Comparison of ENCODE assay signal across 30 cellular contexts in genomic region chrX:121836000-121836399, GRCh38.
"Had no signal": no experiment of that assay in that cellular context is flagged by ENCODE, and none has a peak within 500 bp of the region (broad histone marks: within the 10 kb centered on the region; RNA-seq: fewer than 3 reads in every experiment).

No MANE protein-coding gene starts in this region.

- H3K36me3 ChIP-seq: ascending aorta, esophagus muscularis mucosa, gastrocnemius medialis, heart left ventricle, WERI-Rb-1 had no signal

- ATAC-seq: activated CD4-positive, CD25-positive, alpha-beta regulatory T cell treated with anti-CD3 and anti-CD28 coated beads, Interleukin-2, amount 50 U/mL, for 24 hours; activated CD8-positive, alpha-beta memory T cell treated with anti-CD3 and anti-CD28 coated beads, Interleukin-2, amount 10 ng/mL, durations not matched to agents 7 days and 5 days; activated CD8-positive, alpha-beta T cell treated with anti-CD3 and anti-CD28 coated beads, Interleukin-2, amount 10 ng/mL, durations not matched to agents 7 days and 5 days; activated naive CD4-positive, alpha-beta T cell treated with anti-CD3 and anti-CD28 coated beads, Interleukin-2, amount 50 U/mL, for 72 hours; activated T-cell treated with anti-CD3 and anti-CD28 coated beads, Interleukin-2, amount 50 U/mL, for 72 hours; foreskin keratinocyte; gastrocnemius medialis; heart left ventricle; T-helper 17 cell had no signal

- H3K9me3 ChIP-seq: ascending aorta, gastrocnemius medialis had no signal

- H3K4me1 ChIP-seq: ascending aorta, esophagus muscularis mucosa, foreskin keratinocyte, gastrocnemius medialis, heart left ventricle had no signal

- DNase-seq: activated B cell treated with CpG ODN at 0.5 μM for 24 hours; activated CD4-positive, alpha-beta memory T cell treated with anti-CD3 and anti-CD28 coated beads for 36 hours; activated CD4-positive, alpha-beta T cell treated with anti-CD3 and anti-CD28 coated beads for 48 hours; activated CD8-positive, alpha-beta memory T cell treated with anti-CD3 and anti-CD28 coated beads, Interleukin-2, amount 10 ng/mL, durations not matched to agents 7 days and 5 days; activated CD8-positive, alpha-beta memory T cell treated with anti-CD3 and anti-CD28 coated beads, Interleukin-2, amount 50 U/mL, for 4 hours; activated CD8-positive, alpha-beta T cell treated with anti-CD3 and anti-CD28 coated beads, Interleukin-2, amount 10 ng/mL, durations not matched to agents 7 days and 5 days; activated gamma-delta T cell; activated naive CD4-positive, alpha-beta T cell; activated naive CD4-positive, alpha-beta T cell treated with anti-CD3 and anti-CD28 coated beads, Interleukin-2, amount 10 ng/mL, durations not matched to agents 7 days and 5 days; activated naive CD8-positive, alpha-beta T cell treated with anti-CD3 and anti-CD28 coated beads, Interleukin-2, amount 10 ng/mL, durations not matched to agents 7 days and 5 days; activated T-cell treated with anti-CD3 and anti-CD28 coated beads for 4 hours; activated T-cell treated with anti-CD3 and anti-CD28 coated beads, Interleukin-2, amount 50 U/mL, for 24 hours; activated T-cell treated with anti-CD3 and anti-CD28 coated beads, Interleukin-2, amount 50 U/mL, for 72 hours; dorsolateral prefrontal cortex; effector memory CD4-positive, alpha-beta T cell; endodermal cell; erythroblast; foreskin keratinocyte; gastrocnemius medialis; glutamatergic neuron; heart left ventricle; T-helper 1 cell; T-helper 17 cell; T1000; WERI-Rb-1 had no signal

- H3K27me3 ChIP-seq: ascending aorta, esophagus muscularis mucosa, foreskin keratinocyte, gastrocnemius medialis, heart left ventricle had no signal

- H3K27ac ChIP-seq: ascending aorta, coronary artery, dorsolateral prefrontal cortex, esophagus muscularis mucosa, foreskin keratinocyte, gastrocnemius medialis, heart left ventricle, WERI-Rb-1 had no signal

- H3K4me3 ChIP-seq: ascending aorta, coronary artery, dorsolateral prefrontal cortex, esophagus muscularis mucosa, gastrocnemius medialis, heart left ventricle had no signal
